ENCODE assay signal across 13 cellular contexts in the genomic region with DNA sequence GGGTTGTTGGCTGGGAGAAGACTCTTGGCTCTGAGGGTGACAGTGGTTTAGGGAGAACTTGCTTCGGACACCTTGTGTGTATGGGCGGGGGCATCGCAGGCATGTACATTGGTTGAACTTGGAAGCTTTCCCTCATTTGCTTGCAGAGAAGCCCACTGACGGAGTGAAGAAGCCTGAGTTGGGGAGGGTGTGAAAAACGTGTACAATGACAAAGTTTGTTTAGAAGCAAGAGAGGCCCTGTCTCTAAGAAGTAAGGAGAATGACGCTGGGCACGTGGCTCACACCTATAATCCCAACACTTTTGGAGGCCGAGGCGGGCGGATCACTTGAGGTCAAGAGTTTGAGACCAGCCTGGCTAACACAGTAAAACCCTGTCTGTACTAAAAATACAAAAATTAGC. TPM values are rescaled to one million over a fixed set of nuclear protein-coding genes. Genes with fewer than 3 reads are reported as not detected.
DNase-seq lines count a peak whose midpoint lies in the region; ATAC-seq and TF ChIP-seq lines count a peak whose summit lies in the region.
"Had no signal": no experiment of that assay in that cellular context is flagged by ENCODE, and none has a peak within 500 bp of the region (broad histone marks: within the 10 kb centered on the region; RNA-seq: fewer than 3 reads in every experiment).

No MANE protein-coding gene starts in this region.

- H3K36me3 ChIP-seq in PC-9 (ENCODE audit: low read depth) (0 out of 2 replicates have a peak, but pooled peaks cover 8% of the 10 kb centered on the region), heart right ventricle (peaks cover 0 to 46% (median 0%) of the 10 kb centered on the region in 9 donors), skeletal muscle satellite cell (ENCODE audit: insufficient read depth, low read length) (peaks cover 27% of the 10 kb centered on the region)
- H3K36me3 ChIP-seq: BE2C had no signal

- no TSS peak for BruUV-seq in PC-9 (replicated peaks; lab: Mats Ljungman, UMichigan)

- ATAC-seq in heart right ventricle (peak in 1 of 8 donors; percentile 13), GM18517 (IDR thresholded peaks at IDR 0.05; ENCODE audit: unreplicated experiment) (no peak), GM18498 (IDR thresholded peaks at IDR 0.05; ENCODE audit: unreplicated experiment) (no peak)

- H3F3A ChIP-seq in PC-9 (ENCODE audit: insufficient read depth, low read depth), result peaks cover 13% of the 10 kb centered on the region; the same call in 1 of the 2 replicates

- POLR2A ChIA-PET in AG04449 (lab: Yijun Ruan, JAX) (interaction anchor here (1.1 kb wide), 1 partner anchor 60 kb away, joined by 3 read pairs; no protein-coding TSS in a partner anchor), PC-9 (lab: Charles Lee; ENCODE audit: unreplicated experiment) (interaction anchor here (0.6 kb wide), 1 partner anchor 243 kb away, joined by 3 read pairs; no protein-coding TSS in a partner anchor)

- H3K4me2 ChIP-seq in PC-9, result peak overlapping the region; percentile 27
- peak overlapping the region; percentile 64 for H3K4me2 ChIP-seq in skeletal muscle satellite cell (ENCODE audit: low read length)

- H2AFZ ChIP-seq in PC-9, result no peak overlapping the region

- H3K4me1 ChIP-seq in PC-9 (replicated peaks; ENCODE audit: insufficient read depth) (peaks cover 32% of the 10 kb centered on the region), heart right ventricle (peaks cover 39 to 100% (median 90%) of the 10 kb centered on the region in 9 donors), skeletal muscle satellite cell (ENCODE audit: control insufficient read depth, insufficient read depth, low read length) (peaks cover 57% of the 10 kb centered on the region)
- H3K4me1 ChIP-seq: BE2C had no signal

- WGBS in heart right ventricle, 2 donors, result 63 to 76% methylated on average over 10 of the region's 10 CpGs

- H3K4me3 ChIP-seq in AG04449 (ENCODE audit: low read depth, low read length) (peak overlapping the region; percentile 12; the same call in 1 of the 2 replicates), PC-9 (no peak overlapping the region), heart right ventricle (no peak overlapping the region), skeletal muscle satellite cell (ENCODE audit: low read length) (peak overlapping the region; percentile 9)
- H3K4me3 ChIP-seq: Peyer's patch had no signal

- no peaks in the 10 kb centered on the region for H3K9me3 ChIP-seq in PC-9 (ENCODE audit: insufficient read depth, low read depth)
- no peaks in the 10 kb centered on the region for H3K9me3 ChIP-seq in heart right ventricle
- no peaks in the 10 kb centered on the region for H3K9me3 ChIP-seq in skeletal muscle satellite cell (replicated peaks; ENCODE audit: low read length)
- H3K9me3 ChIP-seq: BE2C, Peyer's patch had no signal

- TF ChIP-seq CTCF in AG04449 (IDR thresholded peaks at IDR 0.05; ENCODE audit: insufficient read depth, low read length, missing control alignments) (no peak), PC-9 (conservative IDR thresholded peaks at IDR 0.05) (no peak), heart right ventricle (IDR thresholded peaks at IDR 0.05) (no peak)

- H3K27ac ChIP-seq in PC-9, result peak overlapping the region; percentile 58
- H3K27ac ChIP-seq in heart right ventricle, result peak overlapping the region; percentile 53 to 91 (median 86)

- peaks cover 20% of the 10 kb centered on the region for H4K20me1 ChIP-seq in PC-9 (ENCODE audit: insufficient read depth)

- CTCF ChIA-PET in AG04449 (lab: Yijun Ruan, JAX) (interaction anchor here (0.9 to 2.6 kb wide), 7 partner anchors 12 to 82 kb away, joined by 3 to 14 read pairs (median 5); a partner anchor contains a TSS), PC-9 (lab: Charles Lee) (interaction anchor here (0.6 kb wide), 1 partner anchor 9 kb away, joined by 10 read pairs; no protein-coding TSS in a partner anchor)

- intact Hi-C loops in PC-9 (cut with micrococcal nuclease; ENCODE audit: unreplicated experiment) (no loop called here), heart right ventricle (cut with DNase I) (loop anchor here in 2 of 10 donors (5.0 kb wide), 2 partner anchors 34 to 44 kb away; no protein-coding TSS in a partner anchor)

- DNase-seq in AG04449 (ENCODE audit: low read depth, low spot score) (no peak), PC-9 (no peak), heart right ventricle (no peak), T-helper 1 cell (no peak), H4 (ENCODE audit: low spot score) (no peak)
- DNase-seq: activated gamma-delta T cell, BE2C, NCI-H187 treated with DMSO at 0.1 percent for 48 hours, NCI-H526, Peyer's patch had no signal

- H3K27me3 ChIP-seq in PC-9 (ENCODE audit: insufficient read depth, low read depth) (no peaks in the 10 kb centered on the region), heart right ventricle (no peaks in the 10 kb centered on the region), skeletal muscle satellite cell (ENCODE audit: control insufficient read depth, insufficient read depth, low read length) (no peaks in the 10 kb centered on the region)
- H3K27me3 ChIP-seq: BE2C, Peyer's patch had no signal

- no peaks in the 10 kb centered on the region for H3K9me2 ChIP-seq in PC-9 (ENCODE audit: insufficient read depth)

- H3K9ac ChIP-seq in skeletal muscle satellite cell (ENCODE audit: low read depth, low read length), result no peak overlapping the region

- H3K79me2 ChIP-seq in PC-9 (ENCODE audit: low read depth), result peaks cover 91% of the 10 kb centered on the region

RNA-seq across cellular contexts. Expression of a gene that starts 13.7 kb away (rescaled TPM):
- total RNA-seq in PC-9 (2021), result 32.4 and 32.9 TPM in 2 replicates
- total RNA-seq in heart right ventricle, result 10 to 100 TPM; 24.1 to 47.6 (median 35.5) TPM
- polyA plus RNA-seq in heart right ventricle, result 10 to 100 TPM in 1 of 2 donors, 1 to 10 TPM in 1; 6.1 to 21.7 TPM
- 23.8 and 26.4 TPM in 2 replicates for total RNA-seq in skeletal muscle satellite cell (2012; rRNA removed)
- 3.3 and 4.0 TPM in 2 replicates for total RNA-seq in H4 (2014; rRNA removed; shearing (Covaris generic))

Comparison
In these comparisons a context has a peak if more than half of its experiments do, and no peak if none do; other contexts are left out.
1. H3K4me3 ChIP-seq: peak in AG04449 (single experiment) and skeletal muscle satellite cell (single experiment); none in PC-9 (single experiment) and heart right ventricle (0 of 10).